Comparison of ENCODE assay signal across 16 cellular contexts in the genomic region with DNA sequence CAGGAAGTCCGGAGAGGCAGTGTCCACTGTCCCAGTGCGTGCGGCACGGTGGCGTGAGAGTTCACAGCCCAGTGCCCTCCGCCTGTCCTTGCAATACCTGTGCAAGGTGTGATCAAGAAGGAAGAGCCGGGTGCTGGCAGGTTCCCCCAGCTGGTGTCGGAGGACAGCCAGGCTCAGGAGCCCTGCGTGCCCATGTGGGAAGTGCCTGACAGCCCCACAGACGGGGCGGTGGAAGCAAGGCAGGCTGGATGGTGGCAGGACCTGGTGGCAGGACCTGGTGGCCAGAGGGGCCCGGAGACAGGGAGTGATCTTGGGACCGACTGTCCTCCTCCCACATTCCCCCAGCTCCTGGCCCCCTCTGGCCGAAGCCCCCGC. TPM values are rescaled to one million over a fixed set of nuclear protein-coding genes. Genes with fewer than 3 reads are reported as not detected.
A peak's percentile ranks its signal among the peaks of the same experiment; 100 is the strongest.
DNase-seq lines count a peak whose midpoint lies in the region; ATAC-seq and TF ChIP-seq lines count a peak whose summit lies in the region.
"Had no signal": no experiment of that assay in that cellular context is flagged by ENCODE, and none has a peak within 500 bp of the region (broad histone marks: within the 10 kb centered on the region; RNA-seq: fewer than 3 reads in every experiment).

No MANE protein-coding gene starts in this region.

- no peaks in the 10 kb centered on the region for H3K9me3 ChIP-seq in spleen
- H3K9me3 ChIP-seq: A549, Caco-2 had no signal

- H3K27ac ChIP-seq in spleen: no peak overlapping the region
- H3K27ac ChIP-seq: 22Rv1, A549, C4-2B, GM23248 had no signal

- 86 to 90% (median 88%) methylated on average over 11 to 15 of the region's 15 CpGs for whole genome bisulfite sequencing in spleen, 5 donors

- ATAC-seq in natural killer cell treated with Interleukin-12 subunit alpha and Interleukin-12 subunit beta and Interleukin-15 and Interleukin-18, amount 100 ng/mL, for 72 hours: no peak
- ATAC-seq in natural killer cell (no peak), GM21367 (IDR thresholded peaks at IDR 0.05; ENCODE audit: unreplicated experiment) (no peak)

- no peak for TF ChIP-seq POLR2A in spleen (IDR thresholded peaks at IDR 0.05)

- no peak overlapping the region for H3K4me3 ChIP-seq in spleen
- H3K4me3 ChIP-seq: A549, GM23248 had no signal

- DNase-seq in activated CD8-positive, alpha-beta memory T cell treated with anti-CD3 and anti-CD28 coated beads, Interleukin-2, amount 50 U/mL, for 4 hours: peak; percentile 15
- DNase-seq in activated CD8-positive, alpha-beta memory T cell treated with anti-CD3 and anti-CD28 coated beads for 24 hours: no peak
- DNase-seq in natural killer cell treated with Interleukin-12 subunit alpha and Interleukin-12 subunit beta and Interleukin-15 and Interleukin-18, amount 100 ng/mL, for 72 hours (ENCODE audit: low spot score): peak; percentile 46
- DNase-seq in natural killer cell: no peak
- DNase-seq in spleen: peak; percentile 58
- DNase-seq in activated CD4-positive, CD25-positive, alpha-beta regulatory T cell treated with anti-CD3 and anti-CD28 coated beads, Interleukin-2, amount 50 U/mL, for 72 hours: no peak
- DNase-seq: AML-193; Caco-2; CD4-positive, alpha-beta T cell; GM23248; HCEC 1CT; HFFc6 had no signal

- H3K27ac Mint-ChIP-seq in natural killer cell treated with Interleukin-12 subunit alpha and Interleukin-12 subunit beta and Interleukin-15 and Interleukin-18, amount 100 ng/mL, for 72 hours: no peak overlapping the region
- no peak overlapping the region for H3K27ac Mint-ChIP-seq in natural killer cell
- H3K27ac Mint-ChIP-seq: CD4-positive, alpha-beta T cell; HFFc6 had no signal

- no peak overlapping the region for H3K4me3 Mint-ChIP-seq in natural killer cell treated with Interleukin-12 subunit alpha and Interleukin-12 subunit beta and Interleukin-15 and Interleukin-18, amount 100 ng/mL, for 72 hours
- no peak overlapping the region for H3K4me3 Mint-ChIP-seq in natural killer cell
- H3K4me3 Mint-ChIP-seq: CD4-positive, alpha-beta T cell; HFFc6 had no signal

- peaks cover 0 to 20% (median 12%) of the 10 kb centered on the region in 6 donors for H3K4me1 ChIP-seq in spleen
- H3K4me1 ChIP-seq: Caco-2 had no signal

- no peaks in the 10 kb centered on the region for H3K9me3 Mint-ChIP-seq in natural killer cell treated with Interleukin-12 subunit alpha and Interleukin-12 subunit beta and Interleukin-15 and Interleukin-18, amount 100 ng/mL, for 72 hours
- no peaks in the 10 kb centered on the region for H3K9me3 Mint-ChIP-seq in natural killer cell
- H3K9me3 Mint-ChIP-seq: CD4-positive, alpha-beta T cell had no signal

- H3K36me3 ChIP-seq in spleen: peaks cover 0 to 4% (median 0%) of the 10 kb centered on the region in 6 donors

- H3K36me3 Mint-ChIP-seq in natural killer cell treated with Interleukin-12 subunit alpha and Interleukin-12 subunit beta and Interleukin-15 and Interleukin-18, amount 100 ng/mL, for 72 hours: no peaks in the 10 kb centered on the region
- no peaks in the 10 kb centered on the region for H3K36me3 Mint-ChIP-seq in natural killer cell

- TF ChIP-seq CTCF in natural killer cell (IDR thresholded peaks at IDR 0.05) (no peak), spleen (IDR thresholded peaks at IDR 0.05 in 8 of 11, conservative IDR thresholded peaks at IDR 0.05 in 3 of 11) (no peak)

- peaks cover 0 to 3% of the 10 kb centered on the region in 2 donors for H3K27me3 Mint-ChIP-seq in natural killer cell treated with Interleukin-12 subunit alpha and Interleukin-12 subunit beta and Interleukin-15 and Interleukin-18, amount 100 ng/mL, for 72 hours
- H3K27me3 Mint-ChIP-seq in natural killer cell (ENCODE audit: low read depth in 2 of 2): no peaks in the 10 kb centered on the region
- H3K27me3 Mint-ChIP-seq: CD4-positive, alpha-beta T cell had no signal

- peaks cover 0 to 14% (median 0%) of the 10 kb centered on the region in 7 donors for H3K27me3 ChIP-seq in spleen (replicated peaks in 1 of 7)

- intact Hi-C loops in natural killer cell (cut with micrococcal nuclease): no loop called here
- intact Hi-C loops in spleen (cut with DNase I; ENCODE audit: low total_unique reads): no loop called here

- peaks cover 7 to 12% of the 10 kb centered on the region in 2 donors for H3K4me1 Mint-ChIP-seq in natural killer cell treated with Interleukin-12 subunit alpha and Interleukin-12 subunit beta and Interleukin-15 and Interleukin-18, amount 100 ng/mL, for 72 hours (ENCODE audit: low read depth in 2 of 2)
- peaks cover 0 to 5% of the 10 kb centered on the region in 2 donors for H3K4me1 Mint-ChIP-seq in natural killer cell

RNA-seq across cellular contexts. Expression of gene NOC4L, which starts 16.4 kb away (rescaled TPM):
- 10 to 100 TPM; 28.0 to 48.2 TPM for total RNA-seq in natural killer cell treated with Interleukin-12 subunit alpha and Interleukin-12 subunit beta and Interleukin-15 and Interleukin-18, amount 100 ng/mL, for 72 hours
- total RNA-seq in natural killer cell (10 to 100 TPM; 21.0 to 30.2 (median 21.7) TPM), spleen (10 to 100 TPM in 6 of 7 donors, 1 to 10 TPM in 1; 8.3 to 18.7 (median 14.6) TPM)
- polyA plus RNA-seq in spleen: 10 to 100 TPM; 25.2 to 38.6 (median 33.1) TPM

RNA-seq across cellular contexts. Expression of gene DDX51, which starts 16.5 kb away (rescaled TPM):
- total RNA-seq in natural killer cell treated with Interleukin-12 subunit alpha and Interleukin-12 subunit beta and Interleukin-15 and Interleukin-18, amount 100 ng/mL, for 72 hours: 10 to 100 TPM; 29.5 to 83.7 TPM
- 10 to 100 TPM; 39.5 to 55.9 (median 54.2) TPM for total RNA-seq in natural killer cell
- 10 to 100 TPM; 17.8 to 31.6 (median 19.4) TPM for total RNA-seq in spleen
- 10 to 100 TPM; 16.9 to 36.0 (median 19.5) TPM for polyA plus RNA-seq in spleen

Comparison
In these comparisons a context has a peak if more than half of its experiments do, and no peak if none do; other contexts are left out.
1. DNase-seq: peak in activated CD8-positive, alpha-beta memory T cell treated with anti-CD3 and anti-CD28 coated beads, Interleukin-2, amount 50 U/mL, for 4 hours (single experiment), natural killer cell treated with Interleukin-12 subunit alpha and Interleukin-12 subunit beta and Interleukin-15 and Interleukin-18, amount 100 ng/mL, for 72 hours (single experiment) and spleen (single experiment); none in activated CD8-positive, alpha-beta memory T cell treated with anti-CD3 and anti-CD28 coated beads for 24 hours (single experiment), natural killer cell (single experiment) and activated CD4-positive, CD25-positive, alpha-beta regulatory T cell treated with anti-CD3 and anti-CD28 coated beads, Interleukin-2, amount 50 U/mL, for 72 hours (single experiment).